Comparison of ENCODE assay signal across 3 cellular contexts in genomic region chr2:26369664-26370063, GRCh38. TPM values are rescaled to one million over a fixed set of nuclear protein-coding genes. Genes with fewer than 3 reads are reported as not detected.
"Had no signal": no experiment of that assay in that cellular context is flagged by ENCODE, and none has a peak within 500 bp of the region (broad histone marks: within the 10 kb centered on the region; RNA-seq: fewer than 3 reads in every experiment).

No MANE protein-coding gene starts in this region.

RNA-seq across cellular contexts. Expression of gene ADGRF3, which starts 23.1 kb away (rescaled TPM):
- total RNA-seq: MCF 10A had no signal

RNA-seq across cellular contexts. Expression of gene DRC1, which starts 32.1 kb away (rescaled TPM):
- total RNA-seq: LHCN-M2, MCF 10A, Peyer's patch had no signal
